ENCODE assay signal across 21 cellular contexts in the genomic region with DNA sequence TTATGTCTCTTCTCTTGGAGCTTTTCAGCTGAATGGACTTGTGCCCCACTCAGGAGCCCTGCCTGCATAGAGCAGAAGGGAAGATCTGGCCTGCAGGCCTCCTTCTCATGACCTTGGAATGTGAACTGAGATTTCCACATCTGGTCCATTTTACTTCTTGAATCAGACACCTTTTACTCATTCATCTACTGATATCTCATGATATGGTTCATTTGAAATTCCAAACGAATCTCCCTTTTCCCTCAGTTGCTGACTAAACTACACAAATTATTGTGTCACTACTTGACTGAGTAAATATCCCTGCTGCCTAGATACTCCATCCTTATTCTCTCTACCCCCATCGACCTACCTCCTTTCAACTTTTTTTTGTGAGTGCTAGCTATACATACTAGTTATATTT.
DNase-seq lines count a peak whose midpoint lies in the region; ATAC-seq, FAIRE-seq and TF ChIP-seq lines count a peak whose summit lies in the region.
"Had no signal": no experiment of that assay in that cellular context is flagged by ENCODE, and none has a peak within 500 bp of the region (broad histone marks: within the 10 kb centered on the region; RNA-seq: fewer than 3 reads in every experiment).

No MANE protein-coding gene starts in this region.

- no peak overlapping the region for H3K4me2 ChIP-seq in SK-N-SH

- no peaks in the 10 kb centered on the region for H3K79me2 ChIP-seq in SK-N-SH (ENCODE audit: insufficient read depth)

- ATAC-seq in activated CD8-positive, alpha-beta T cell treated with anti-CD3 and anti-CD28 coated beads, Interleukin-2, amount 10 ng/mL, durations not matched to agents 7 days and 5 days, result no peak
- ATAC-seq in HG03342 (IDR thresholded peaks at IDR 0.05; ENCODE audit: unreplicated experiment), result no peak
- ATAC-seq in activated CD8-positive, alpha-beta T cell treated with anti-CD3 and anti-CD28 coated beads for 36 hours, result no peak
- ATAC-seq: activated T-cell treated with anti-CD3 and anti-CD28 coated beads, Interleukin-2, amount 50 U/mL, for 72 hours; sciatic nerve had no signal

- H3K9me3 ChIP-seq in AG04450 (ENCODE audit: control insufficient read depth, insufficient read depth, low read length) (no peaks in the 10 kb centered on the region), SK-N-SH (no peaks in the 10 kb centered on the region), vagina (no peaks in the 10 kb centered on the region)
- H3K9me3 ChIP-seq: adrenal gland, colonic mucosa, Peyer's patch had no signal

- no peaks in the 10 kb centered on the region for H3K27me3 Mint-ChIP-seq in activated CD8-positive, alpha-beta T cell treated with anti-CD3 and anti-CD28 coated beads, Interleukin-2, amount 10 ng/mL, durations not matched to agents 7 days and 5 days (ENCODE audit: low read depth)
- no peaks in the 10 kb centered on the region for H3K27me3 Mint-ChIP-seq in activated CD8-positive, alpha-beta T cell treated with anti-CD3 and anti-CD28 coated beads for 36 hours
- H3K27me3 Mint-ChIP-seq: activated CD4-positive, alpha-beta memory T cell treated with anti-CD3 and anti-CD28 coated beads for 36 hours had no signal

- H3K4me1 Mint-ChIP-seq in activated CD8-positive, alpha-beta T cell treated with anti-CD3 and anti-CD28 coated beads, Interleukin-2, amount 10 ng/mL, durations not matched to agents 7 days and 5 days (ENCODE audit: low read depth), result no peaks in the 10 kb centered on the region
- H3K4me1 Mint-ChIP-seq in activated CD8-positive, alpha-beta T cell treated with anti-CD3 and anti-CD28 coated beads for 36 hours (ENCODE audit: low read depth), result no peaks in the 10 kb centered on the region

- H3F3A ChIP-seq in SK-N-SH (replicated peaks; ENCODE audit: insufficient read depth), result no peaks in the 10 kb centered on the region

- no peak overlapping the region for H3K4me3 ChIP-seq in AG04450 (ENCODE audit: low read depth, low read length)
- H3K4me3 ChIP-seq in SK-N-SH (ENCODE audit: low read depth in 2 of 2, low read length in 1 of 2), result no peak overlapping the region
- no peak overlapping the region for H3K4me3 ChIP-seq in fibroblast of mammary gland (ENCODE audit: control insufficient read depth, low read depth, low read length)
- H3K4me3 ChIP-seq in vagina, result no peak overlapping the region
- H3K4me3 ChIP-seq: adrenal gland, colonic mucosa, Peyer's patch had no signal

- H3K9ac ChIP-seq in SK-N-SH, result no peak overlapping the region

- H2AFZ ChIP-seq in SK-N-SH (ENCODE audit: low read depth), result no peak overlapping the region

- POLR2A ChIA-PET in AG04450 (lab: Yijun Ruan, JAX), result no interaction called here
- POLR2A ChIA-PET in SK-N-SH (lab: Yijun Ruan, JAX), result interaction anchor here (0.7 kb wide), 1 partner anchor 14 kb away, joined by 3 read pairs; no protein-coding TSS in a partner anchor
- POLR2A ChIA-PET in activated CD8-positive, alpha-beta T cell treated with anti-CD3 and anti-CD28 coated beads, Interleukin-2, amount 10 ng/mL, durations not matched to agents 7 days and 5 days (lab: Charles Lee), result interaction anchor here (0.7 kb wide), 1 partner anchor 315 kb away, joined by 3 read pairs; no protein-coding TSS in a partner anchor
- POLR2A ChIA-PET in activated CD8-positive, alpha-beta T cell treated with anti-CD3 and anti-CD28 coated beads for 36 hours (lab: Charles Lee), result no interaction called here

- no peak for TF ChIP-seq POLR2A in H54 (IDR thresholded peaks at IDR 0.05; ENCODE audit: low read depth, low read length)
- TF ChIP-seq POLR2A in vagina (IDR thresholded peaks at IDR 0.05), result no peak

- TF ChIP-seq CTCF in AG04450 (IDR thresholded peaks at IDR 0.05; ENCODE audit: low read depth, low read length), result no peak
- no peak for TF ChIP-seq CTCF in SK-N-SH (IDR thresholded peaks at IDR 0.05)
- TF ChIP-seq CTCF in fibroblast of mammary gland (conservative IDR thresholded peaks at IDR 0.05; ENCODE audit: control insufficient read depth, insufficient read depth, low read depth, low read length), result no peak
- no peak for TF ChIP-seq CTCF in vagina (IDR thresholded peaks at IDR 0.05)
- TF ChIP-seq CTCF in activated CD8-positive, alpha-beta T cell treated with anti-CD3 and anti-CD28 coated beads for 36 hours (IDR thresholded peaks at IDR 0.05), result no peak

- CTCF ChIA-PET in AG04450 (lab: Charles Lee), result no interaction called here
- CTCF ChIA-PET in SK-N-SH (lab: Yijun Ruan, JAX), result interaction anchor here (0.7 kb wide), 1 partner anchor 101 kb away, joined by 4 read pairs; no protein-coding TSS in a partner anchor
- CTCF ChIA-PET in activated CD8-positive, alpha-beta T cell treated with anti-CD3 and anti-CD28 coated beads, Interleukin-2, amount 10 ng/mL, durations not matched to agents 7 days and 5 days (lab: Charles Lee), result no interaction called here
- CTCF ChIA-PET in activated CD8-positive, alpha-beta T cell treated with anti-CD3 and anti-CD28 coated beads for 36 hours (lab: Charles Lee), result no interaction called here

- 17% methylated on average over 2 of the region's 2 CpGs for WGBS in SK-N-SH (ENCODE audit: low lambda C conversion rate)

- H3K27ac Mint-ChIP-seq in activated CD8-positive, alpha-beta T cell treated with anti-CD3 and anti-CD28 coated beads, Interleukin-2, amount 10 ng/mL, durations not matched to agents 7 days and 5 days, result no peak overlapping the region
- no peak overlapping the region for H3K27ac Mint-ChIP-seq in activated CD8-positive, alpha-beta T cell treated with anti-CD3 and anti-CD28 coated beads for 36 hours
- H3K27ac Mint-ChIP-seq: activated CD4-positive, alpha-beta memory T cell treated with anti-CD3 and anti-CD28 coated beads for 36 hours; activated T-cell treated with anti-CD3 and anti-CD28 coated beads, Interleukin-2, amount 50 U/mL, for 72 hours had no signal

- H3K27me3 ChIP-seq in AG04450 (ENCODE audit: control insufficient read depth, insufficient read depth, low read length), result no peaks in the 10 kb centered on the region
- no peaks in the 10 kb centered on the region for H3K27me3 ChIP-seq in SK-N-SH (ENCODE audit: insufficient read depth)
- H3K27me3 ChIP-seq in vagina, result no peaks in the 10 kb centered on the region
- H3K27me3 ChIP-seq: adrenal gland, colonic mucosa, Peyer's patch had no signal

- peak; percentile 49 for DNase-seq in AG04450 (ENCODE audit: low read depth, low spot score)
- DNase-seq in H54 (ENCODE audit: insufficient read length, low spot score), result peak; percentile 11
- DNase-seq in SK-N-SH, result no peak
- DNase-seq in fibroblast of mammary gland (ENCODE audit: low read depth), result peak; percentile 89
- DNase-seq in vagina (ENCODE audit: extremely low spot score in 2 of 2), result no peak
- DNase-seq in activated CD8-positive, alpha-beta T cell treated with anti-CD3 and anti-CD28 coated beads, Interleukin-2, amount 10 ng/mL, durations not matched to agents 7 days and 5 days, result no peak
- no peak for DNase-seq in activated CD8-positive, alpha-beta T cell treated with anti-CD3 and anti-CD28 coated beads for 36 hours
- DNase-seq: activated CD4-positive, alpha-beta memory T cell treated with anti-CD3 and anti-CD28 coated beads for 36 hours; activated T-cell treated with anti-CD3 and anti-CD28 coated beads, Interleukin-2, amount 50 U/mL, for 72 hours; adrenal gland; colonic mucosa; KG1; NCI-H1417 treated with DMSO at 0.1 percent for 48 hours; NCI-H82; occipital lobe; Peyer's patch; stimulated activated CD4-positive, alpha-beta T cell treated with anti-CD3 and anti-CD28 coated beads, Interleukin-2, amount 100 ng/mL, for 24 hours; substantia nigra had no signal

- H3K4me1 ChIP-seq in SK-N-SH (ENCODE audit: control insufficient read depth in 1 of 2, insufficient read depth in 2 of 2, low read depth in 1 of 2, low read length in 1 of 2) (peaks cover 0 to 28% of the 10 kb centered on the region in 2 experiments; a peak in 2 of 4 replicates), vagina (no peaks in the 10 kb centered on the region)
- H3K4me1 ChIP-seq: colonic mucosa, Peyer's patch had no signal

- peak in 1 of 2 experiments; percentile 74; a peak in 1 of 4 replicates for TF ChIP-seq EP300 in SK-N-SH (IDR thresholded peaks at IDR 0.05; ENCODE audit: borderline replicate concordance in 1 of 2, low read depth in 1 of 2, low read length in 1 of 2)

- H3K36me3 ChIP-seq in SK-N-SH (replicated peaks in 1 of 2; ENCODE audit: control insufficient read depth in 1 of 2, insufficient read depth in 2 of 2, low read length in 1 of 2) (no peaks in the 10 kb centered on the region), vagina (no peaks in the 10 kb centered on the region)
- H3K36me3 ChIP-seq: adrenal gland, colonic mucosa, Peyer's patch had no signal

- TF ChIP-seq RAD21 in SK-N-SH (IDR thresholded peaks at IDR 0.05; ENCODE audit: low read length), result no peak

- H3K9me3 Mint-ChIP-seq in activated CD8-positive, alpha-beta T cell treated with anti-CD3 and anti-CD28 coated beads, Interleukin-2, amount 10 ng/mL, durations not matched to agents 7 days and 5 days (ENCODE audit: insufficient read depth), result no peaks in the 10 kb centered on the region
- H3K9me3 Mint-ChIP-seq in activated CD8-positive, alpha-beta T cell treated with anti-CD3 and anti-CD28 coated beads for 36 hours, result no peaks in the 10 kb centered on the region
- H3K9me3 Mint-ChIP-seq: activated CD4-positive, alpha-beta memory T cell treated with anti-CD3 and anti-CD28 coated beads for 36 hours had no signal

- intact Hi-C loops in vagina (cut with DNase I), result no loop called here
- intact Hi-C loops in activated CD8-positive, alpha-beta T cell treated with anti-CD3 and anti-CD28 coated beads for 36 hours (cut with micrococcal nuclease), result no loop called here

- peak; percentile 30 for FAIRE-seq in H54 (lab: Jason Lieb, UNC)
- FAIRE-seq: endothelial cell of umbilical vein had no signal

- H3K9me2 ChIP-seq in SK-N-SH, result no peaks in the 10 kb centered on the region

- no peak overlapping the region for H3K4me3 Mint-ChIP-seq in activated CD8-positive, alpha-beta T cell treated with anti-CD3 and anti-CD28 coated beads, Interleukin-2, amount 10 ng/mL, durations not matched to agents 7 days and 5 days
- H3K4me3 Mint-ChIP-seq in activated CD8-positive, alpha-beta T cell treated with anti-CD3 and anti-CD28 coated beads for 36 hours, result no peak overlapping the region
- H3K4me3 Mint-ChIP-seq: activated CD4-positive, alpha-beta memory T cell treated with anti-CD3 and anti-CD28 coated beads for 36 hours; activated T-cell treated with anti-CD3 and anti-CD28 coated beads, Interleukin-2, amount 50 U/mL, for 72 hours had no signal

- H3K27ac ChIP-seq in AG04450 (ENCODE audit: low read depth, low read length), result no peak overlapping the region
- H3K27ac ChIP-seq in SK-N-SH (ENCODE audit: low read depth in 2 of 2, low read length in 1 of 2), result peak overlapping the region in 1 of 2 experiments; percentile 99; a peak in 2 of 4 replicates
- no peak overlapping the region for H3K27ac ChIP-seq in vagina
- H3K27ac ChIP-seq: colonic mucosa, Peyer's patch had no signal

- no peaks in the 10 kb centered on the region for H4K20me1 ChIP-seq in SK-N-SH (ENCODE audit: insufficient read depth)

- H3K36me3 Mint-ChIP-seq in activated CD8-positive, alpha-beta T cell treated with anti-CD3 and anti-CD28 coated beads, Interleukin-2, amount 10 ng/mL, durations not matched to agents 7 days and 5 days (ENCODE audit: low read depth), result no peaks in the 10 kb centered on the region
- no peaks in the 10 kb centered on the region for H3K36me3 Mint-ChIP-seq in activated CD8-positive, alpha-beta T cell treated with anti-CD3 and anti-CD28 coated beads for 36 hours (ENCODE audit: low read depth)
- H3K36me3 Mint-ChIP-seq: activated CD4-positive, alpha-beta memory T cell treated with anti-CD3 and anti-CD28 coated beads for 36 hours had no signal

Comparison
In these comparisons a context has a peak if more than half of its experiments do, and no peak if none do; other contexts are left out.
1. POLR2A ChIA-PET loops: an anchor here in SK-N-SH (0.7 kb wide) and activated CD8-positive, alpha-beta T cell treated with anti-CD3 and anti-CD28 coated beads, Interleukin-2, amount 10 ng/mL, durations not matched to agents 7 days and 5 days (0.7 kb wide); none called in AG04450 and activated CD8-positive, alpha-beta T cell treated with anti-CD3 and anti-CD28 coated beads for 36 hours.
2. DNase-seq: peak in AG04450 (single experiment), H54 (single experiment) and fibroblast of mammary gland (single experiment); none in SK-N-SH (single experiment), vagina (0 of 2), activated CD8-positive, alpha-beta T cell treated with anti-CD3 and anti-CD28 coated beads, Interleukin-2, amount 10 ng/mL, durations not matched to agents 7 days and 5 days (single experiment) and activated CD8-positive, alpha-beta T cell treated with anti-CD3 and anti-CD28 coated beads for 36 hours (single experiment).